8 cellular contexts compared by ENCODE assay signal in genomic region chr15:98952381-98952803, GRCh38.
DNase-seq lines count a peak whose midpoint lies in the region; ATAC-seq and TF ChIP-seq lines count a peak whose summit lies in the region.

No MANE protein-coding gene starts in this region.

- H3K4me3 ChIP-seq in HL-60 (replicated peaks; ENCODE audit: insufficient read depth, low read length) = no peak overlapping the region

- peak; percentile 95 for ATAC-seq in GM18499 (IDR thresholded peaks at IDR 0.05; ENCODE audit: insufficient read depth, unreplicated experiment)
- ATAC-seq in GM21447 (IDR thresholded peaks at IDR 0.05; ENCODE audit: unreplicated experiment) = peak; percentile 97

- no peaks in the 10 kb centered on the region for H3K27me3 ChIP-seq in HL-60 (ENCODE audit: insufficient read depth, poor library complexity, severe bottlenecking)

- peak in 1 of 2 experiments; percentile 28 for DNase-seq in HL-60 (ENCODE audit: low read depth in 1 of 2, low spot score in 1 of 2)
- peak; percentile 29 for DNase-seq in islet precursor cell
- DNase-seq in NCI-H187 (lab: John Stamatoyannopoulos, UW) = no peak
- DNase-seq in NCI-H1930 (lab: John Stamatoyannopoulos, UW) = no peak
- no peak for DNase-seq in DMS79 treated with DMSO at 0.1 percent for 48 hours (lab: John Stamatoyannopoulos, UW)
- DNase-seq in activated gamma-delta T cell treated with Interleukin-2 at 50 U/mL for 16 hours = no peak

- peak overlapping the region; percentile 34 for H3K27ac ChIP-seq in HL-60 (replicated peaks)

- TF ChIP-seq CTCF in HL-60 (IDR thresholded peaks at IDR 0.05; ENCODE audit: insufficient read depth, low read length) = no peak
